In genomic region chr9:136726631-136727191, GRCh38 we compare ENCODE assay signal across 6 cellular contexts. TPM values are rescaled to one million over a fixed set of nuclear protein-coding genes. Genes with fewer than 3 reads are reported as not detected.
DNase-seq lines count a peak whose midpoint lies in the region; ATAC-seq and TF ChIP-seq lines count a peak whose summit lies in the region.

No MANE protein-coding gene starts in this region.

- ATAC-seq in Right ventricle myocardium inferior (no peak), left ventricle myocardium superior (no peak), right lobe of liver (peak; percentile 29 to 39 (median 38))
- ATAC-seq in activated T-helper 17 cell treated with anti-CD3 and anti-CD28 coated beads, Interleukin-2, amount 50 U/mL, for 72 hours (replicated peaks), result peak; percentile 22

- WGBS in right lobe of liver (ENCODE audit: insufficient coverage, low coverage, low lambda C conversion rate, missing lambda C conversion rate), result 1% methylated on average over 14 of the region's 18 CpGs

- peak overlapping the region; percentile 92 to 97 (median 95) for H3K4me3 ChIP-seq in right lobe of liver

- DNase-seq in Right ventricle myocardium inferior (ENCODE audit: missing footprints) (peak; percentile 15), left ventricle myocardium superior (no peak), right lobe of liver (no peak), hepatic stellate cell (ENCODE audit: low spot score) (no peak), SHP77 (lab: John Stamatoyannopoulos, UW) (no peak)

- intact Hi-C loops in Right ventricle myocardium inferior (cut with DNase I), result loop anchor here (5.0 kb wide), 1 partner anchor 39 kb away; the partner anchor contains the start of gene AGPAT2
- intact Hi-C loops in left ventricle myocardium superior (cut with micrococcal nuclease), result no loop called here
- intact Hi-C loops in right lobe of liver (cut with DNase I), result no loop called here

- peaks cover 0 to 39% (median 24%) of the 10 kb centered on the region in 4 donors for H3K36me3 ChIP-seq in right lobe of liver

- peak overlapping the region; percentile 90 for H3K27ac Mint-ChIP-seq in activated T-helper 17 cell treated with anti-CD3 and anti-CD28 coated beads, Interleukin-2, amount 50 U/mL, for 72 hours

- H3K27me3 Mint-ChIP-seq in activated T-helper 17 cell treated with anti-CD3 and anti-CD28 coated beads, Interleukin-2, amount 50 U/mL, for 72 hours, result no peaks in the 10 kb centered on the region

- no peaks in the 10 kb centered on the region for H3K9me3 ChIP-seq in right lobe of liver

- TF ChIP-seq POLR2A in right lobe of liver (IDR thresholded peaks at IDR 0.05), result no peak

- no peaks in the 10 kb centered on the region for H3K9me3 Mint-ChIP-seq in activated T-helper 17 cell treated with anti-CD3 and anti-CD28 coated beads, Interleukin-2, amount 50 U/mL, for 72 hours

- H3K27ac ChIP-seq in right lobe of liver, result no peak overlapping the region

- peak; percentile 35 to 54 (median 52) for TF ChIP-seq CTCF in right lobe of liver (IDR thresholded peaks at IDR 0.05)

- peaks cover 47% of the 10 kb centered on the region for H3K36me3 Mint-ChIP-seq in activated T-helper 17 cell treated with anti-CD3 and anti-CD28 coated beads, Interleukin-2, amount 50 U/mL, for 72 hours (ENCODE audit: low read depth)

- peaks cover 0 to 17% (median 7%) of the 10 kb centered on the region in 4 donors for H3K4me1 ChIP-seq in right lobe of liver

- H3K4me1 Mint-ChIP-seq in activated T-helper 17 cell treated with anti-CD3 and anti-CD28 coated beads, Interleukin-2, amount 50 U/mL, for 72 hours, result peaks cover 16% of the 10 kb centered on the region

- H3K4me3 Mint-ChIP-seq in activated T-helper 17 cell treated with anti-CD3 and anti-CD28 coated beads, Interleukin-2, amount 50 U/mL, for 72 hours, result peak overlapping the region; percentile 94

- no peaks in the 10 kb centered on the region for H3K27me3 ChIP-seq in right lobe of liver

RNA-seq across cellular contexts. Expression of gene DIPK1B, which starts 14.3 kb away (rescaled TPM):
- 16.4 TPM for total RNA-seq in Right ventricle myocardium inferior
- 22.3 TPM for total RNA-seq in left ventricle myocardium superior
- total RNA-seq in activated T-helper 17 cell treated with anti-CD3 and anti-CD28 coated beads, Interleukin-2, amount 50 U/mL, for 72 hours, result not detected
- total RNA-seq in right lobe of liver, result 1 to 10 TPM; 1.4 to 7.7 (median 5.1) TPM

RNA-seq across cellular contexts. Expression of gene LCN10, which starts 16.0 kb away (rescaled TPM):
- total RNA-seq in Right ventricle myocardium inferior (11.3 TPM), left ventricle myocardium superior (10.6 TPM), right lobe of liver (under 1 TPM in 4 of 6 experiments, not detected in 2; 0.23 to 0.81 (median 0.32) TPM)
- total RNA-seq in activated T-helper 17 cell treated with anti-CD3 and anti-CD28 coated beads, Interleukin-2, amount 50 U/mL, for 72 hours, result 1 to 10 TPM; 1.0 to 1.8 TPM

RNA-seq across cellular contexts. Expression of gene LCN6, which starts 21.6 kb away (rescaled TPM):
- total RNA-seq in Right ventricle myocardium inferior, result 22.2 TPM
- total RNA-seq in left ventricle myocardium superior, result 17.4 TPM
- not detected for total RNA-seq in activated T-helper 17 cell treated with anti-CD3 and anti-CD28 coated beads, Interleukin-2, amount 50 U/mL, for 72 hours
- total RNA-seq in right lobe of liver, result under 1 TPM in 2 of 6 experiments, not detected in 4; 0.26 to 0.63 TPM

RNA-seq across cellular contexts. Expression of gene LCN8, which starts 31.3 kb away (rescaled TPM):
- total RNA-seq in Right ventricle myocardium inferior, result not detected
- total RNA-seq in left ventricle myocardium superior, result not detected
- not detected for total RNA-seq in activated T-helper 17 cell treated with anti-CD3 and anti-CD28 coated beads, Interleukin-2, amount 50 U/mL, for 72 hours
- total RNA-seq in right lobe of liver, result not detected

RNA-seq across cellular contexts. Expression of gene LCN15, which starts 37.6 kb away (rescaled TPM):
- total RNA-seq in Right ventricle myocardium inferior (0.46 TPM), left ventricle myocardium superior (0.59 TPM), right lobe of liver (not detected)
- total RNA-seq in activated T-helper 17 cell treated with anti-CD3 and anti-CD28 coated beads, Interleukin-2, amount 50 U/mL, for 72 hours, result not detected

Comparison
In these comparisons a context has a peak if more than half of its experiments do, and no peak if none do; other contexts are left out.
1. ATAC-seq: peak in activated T-helper 17 cell treated with anti-CD3 and anti-CD28 coated beads, Interleukin-2, amount 50 U/mL, for 72 hours (single experiment) and right lobe of liver (4 of 4); none in Right ventricle myocardium inferior (single experiment) and left ventricle myocardium superior (single experiment).
2. RNA of gene LCN6, which starts 21.6 kb away (total RNA-seq): 22.2 TPM in Right ventricle myocardium inferior (single experiment) and 17.4 TPM in left ventricle myocardium superior (single experiment); 0.26 to 0.63 TPM in right lobe of liver and not detected in activated T-helper 17 cell treated with anti-CD3 and anti-CD28 coated beads, Interleukin-2, amount 50 U/mL, for 72 hours; every median in the first group is over 10 times any median in the second.